Comparison of ENCODE assay signal across 11 cellular contexts in the genomic region with DNA sequence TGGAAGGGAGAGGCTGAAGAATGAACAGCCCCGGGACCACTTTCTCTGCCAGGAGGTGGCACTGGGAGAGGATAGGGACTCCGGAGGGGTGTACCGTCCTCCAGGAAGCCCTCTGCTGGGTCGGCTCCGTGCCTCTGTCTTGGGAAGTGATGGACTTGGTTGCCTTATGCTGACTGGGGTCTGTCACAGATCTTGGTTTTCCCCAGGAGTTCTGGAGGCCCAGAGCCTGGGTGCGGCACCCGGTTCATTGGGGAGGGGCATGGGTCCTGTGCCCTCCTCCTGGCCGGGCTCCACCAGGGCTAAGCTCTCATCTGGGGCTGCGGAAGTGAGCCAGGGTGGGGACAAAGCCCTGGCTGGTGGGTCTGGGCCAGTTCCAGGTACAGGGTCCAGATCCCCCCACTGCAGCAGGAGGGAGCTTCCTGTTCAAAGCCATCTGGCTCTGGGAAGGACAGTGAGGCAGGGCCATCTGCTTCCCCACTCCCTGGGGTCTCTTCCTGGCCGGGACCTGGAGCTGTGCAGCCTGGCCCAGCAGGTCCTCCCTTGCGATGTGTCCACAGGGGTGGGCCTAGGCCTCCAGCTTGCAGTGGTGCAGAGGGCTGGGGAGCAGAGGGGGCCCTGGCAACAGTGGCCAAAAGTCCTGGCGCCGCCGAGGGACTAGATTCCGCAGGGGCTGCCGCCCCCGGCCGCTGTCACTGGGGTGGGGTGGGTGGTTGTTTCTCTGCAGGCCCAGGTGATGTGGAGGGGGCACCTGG. TPM values are rescaled to one million over a fixed set of nuclear protein-coding genes. Genes with fewer than 3 reads are reported as not detected.
DNase-seq lines count a peak whose midpoint lies in the region; ATAC-seq and TF ChIP-seq lines count a peak whose summit lies in the region.
"Had no signal": no experiment of that assay in that cellular context is flagged by ENCODE, and none has a peak within 500 bp of the region (broad histone marks: within the 10 kb centered on the region; RNA-seq: fewer than 3 reads in every experiment).

No MANE protein-coding gene starts in this region.

- intact Hi-C loops in adrenal gland (cut with DNase I) (no loop called here), left ventricle myocardium superior (cut with micrococcal nuclease) (no loop called here)
- intact Hi-C loops in activated T-helper 2 cell treated with anti-CD3 and anti-CD28 coated beads, Interferon-gamma antibody, Interleukin-2, Interleukin-4, amounts not matched to agents 10 μg/mL and 5 μg/mL and 100 μg/mL, durations not matched to agents 14 hours and 24 hours and 36 hours (cut with micrococcal nuclease), result loop anchor here (2.0 to 5.0 kb wide), 2 partner anchors 14 to 128 kb away; a partner anchor contains a TSS

- no peak for TF ChIP-seq POLR2A in adrenal gland (IDR thresholded peaks at IDR 0.05)

- no peaks in the 10 kb centered on the region for H3K9me3 Mint-ChIP-seq in activated T-helper 2 cell treated with anti-CD3 and anti-CD28 coated beads, Interferon-gamma antibody, Interleukin-2, Interleukin-4, amounts not matched to agents 10 μg/mL and 5 μg/mL and 100 μg/mL, durations not matched to agents 14 hours and 24 hours and 36 hours

- H3K4me1 Mint-ChIP-seq in activated T-helper 2 cell treated with anti-CD3 and anti-CD28 coated beads, Interferon-gamma antibody, Interleukin-2, Interleukin-4, amounts not matched to agents 10 μg/mL and 5 μg/mL and 100 μg/mL, durations not matched to agents 14 hours and 24 hours and 36 hours (ENCODE audit: low read depth), result peaks cover 22% of the 10 kb centered on the region
- H3K4me1 Mint-ChIP-seq in T-helper 17 cell, result peaks cover 25% of the 10 kb centered on the region

- no peaks in the 10 kb centered on the region for H3K9me3 ChIP-seq in adrenal gland (replicated peaks in 1 of 3)
- H3K9me3 ChIP-seq in T-helper 17 cell (ENCODE audit: control insufficient read depth, low read length, poor library complexity, severe bottlenecking), result no peaks in the 10 kb centered on the region
- H3K9me3 ChIP-seq: BLaER1 treated with 17β-estradiol and CSF1 and Interleukin-3, amounts not matched to agents 10 nM and 100 nM had no signal

- H3K4me3 Mint-ChIP-seq in activated T-helper 2 cell treated with anti-CD3 and anti-CD28 coated beads, Interferon-gamma antibody, Interleukin-2, Interleukin-4, amounts not matched to agents 10 μg/mL and 5 μg/mL and 100 μg/mL, durations not matched to agents 14 hours and 24 hours and 36 hours (ENCODE audit: low read depth), result no peak overlapping the region
- no peak overlapping the region for H3K4me3 Mint-ChIP-seq in T-helper 17 cell

- H3K27me3 Mint-ChIP-seq in activated T-helper 2 cell treated with anti-CD3 and anti-CD28 coated beads, Interferon-gamma antibody, Interleukin-2, Interleukin-4, amounts not matched to agents 10 μg/mL and 5 μg/mL and 100 μg/mL, durations not matched to agents 14 hours and 24 hours and 36 hours (ENCODE audit: low read depth), result no peaks in the 10 kb centered on the region
- H3K27me3 Mint-ChIP-seq in T-helper 17 cell, result no peaks in the 10 kb centered on the region

- H3K4me3 ChIP-seq in adrenal gland (no peak overlapping the region), skin epidermis (peak overlapping the region in 2 of 7 experiments; percentile 69 to 96)

- DNase-seq in DMS 273 treated with DMSO at 0.1 percent for 48 hours (lab: John Stamatoyannopoulos, UW) (peak; percentile 27), adrenal gland (peak in 1 of 7 donors; percentile 20), left ventricle myocardium superior (peak; percentile 53), T-helper 17 cell (no peak), T-helper 2 cell (no peak)
- DNase-seq in activated T-helper 2 cell treated with anti-CD3 and anti-CD28 coated beads, Interferon-gamma antibody, Interleukin-2, Interleukin-4, amounts not matched to agents 10 μg/mL and 5 μg/mL and 100 μg/mL, durations not matched to agents 14 hours and 24 hours and 36 hours (ENCODE audit: low spot score), result no peak
- DNase-seq: NCI-H1436 treated with DMSO at 0.1 percent for 48 hours, PC-3 had no signal

- H3K36me3 ChIP-seq in adrenal gland (replicated peaks in 1 of 2), result no peaks in the 10 kb centered on the region

- H3K4me1 ChIP-seq in adrenal gland (replicated peaks in 1 of 2), result peaks cover 4 to 30% of the 10 kb centered on the region in 2 donors

- peaks cover 6% of the 10 kb centered on the region for H3K36me3 Mint-ChIP-seq in activated T-helper 2 cell treated with anti-CD3 and anti-CD28 coated beads, Interferon-gamma antibody, Interleukin-2, Interleukin-4, amounts not matched to agents 10 μg/mL and 5 μg/mL and 100 μg/mL, durations not matched to agents 14 hours and 24 hours and 36 hours (ENCODE audit: low read depth)
- H3K36me3 Mint-ChIP-seq in T-helper 17 cell (ENCODE audit: low read depth), result no peaks in the 10 kb centered on the region

- no peak overlapping the region for H3K27ac Mint-ChIP-seq in activated T-helper 2 cell treated with anti-CD3 and anti-CD28 coated beads, Interferon-gamma antibody, Interleukin-2, Interleukin-4, amounts not matched to agents 10 μg/mL and 5 μg/mL and 100 μg/mL, durations not matched to agents 14 hours and 24 hours and 36 hours
- no peak overlapping the region for H3K27ac Mint-ChIP-seq in T-helper 17 cell

- H3K27ac ChIP-seq in adrenal gland, result peak overlapping the region in 3 of 5 donors; percentile 48 to 98 (median 88)
- peak overlapping the region in 18 of 21 experiments; percentile 8 to 97 (median 82) for H3K27ac ChIP-seq in skin epidermis

- no peak for TF ChIP-seq CTCF in adrenal gland (IDR thresholded peaks at IDR 0.05)

- H3K27me3 ChIP-seq in adrenal gland, result no peaks in the 10 kb centered on the region
- H3K27me3 ChIP-seq: BLaER1 treated with 17β-estradiol and CSF1 and Interleukin-3, amounts not matched to agents 10 nM and 100 nM had no signal

- WGBS in adrenal gland, 4 donors, result 70 to 82% (median 78%) methylated on average over 8 to 18 of the region's 18 CpGs

- ATAC-seq in left ventricle myocardium superior (peak; percentile 9), GM21447 (IDR thresholded peaks at IDR 0.05; ENCODE audit: unreplicated experiment) (no peak), T-helper 17 cell (no peak)

RNA-seq across cellular contexts. Expression of a gene that starts 1.1 kb away (rescaled TPM):
- total RNA-seq in adrenal gland (100 to 1,000 TPM in 3 of 8 donors, 10 to 100 TPM in 5; 38.5 to 115 (median 79.1) TPM), left ventricle myocardium superior (42.6 TPM), T-helper 17 cell (10 to 100 TPM; 71.1 to 74.0 TPM)
- 10 to 100 TPM; 28.6 to 98.5 (median 71.4) TPM for polyA plus RNA-seq in adrenal gland
- total RNA-seq in activated T-helper 2 cell treated with anti-CD3 and anti-CD28 coated beads, Interferon-gamma antibody, Interleukin-2, Interleukin-4, amounts not matched to agents 10 μg/mL and 5 μg/mL and 100 μg/mL, durations not matched to agents 14 hours and 24 hours and 36 hours, result 61.3 and 63.2 TPM in 2 replicates

RNA-seq across cellular contexts. Expression of a gene that starts 14.0 kb away (rescaled TPM):
- total RNA-seq in adrenal gland, result 100 to 1,000 TPM in 5 of 8 donors, 10 to 100 TPM in 3; 93.1 to 220 (median 110) TPM
- 10 to 100 TPM; 39.2 to 60.1 (median 56.3) TPM for polyA plus RNA-seq in adrenal gland
- 53.0 TPM for total RNA-seq in left ventricle myocardium superior
- total RNA-seq in activated T-helper 2 cell treated with anti-CD3 and anti-CD28 coated beads, Interferon-gamma antibody, Interleukin-2, Interleukin-4, amounts not matched to agents 10 μg/mL and 5 μg/mL and 100 μg/mL, durations not matched to agents 14 hours and 24 hours and 36 hours, result 89.0 and 96.0 TPM in 2 replicates
- 10 to 100 TPM; 23.4 to 28.8 TPM for total RNA-seq in T-helper 17 cell

Comparison
In these comparisons a context has a peak if more than half of its experiments do, and no peak if none do; other contexts are left out.
1. DNase-seq: peak in DMS 273 treated with DMSO at 0.1 percent for 48 hours (single experiment) and left ventricle myocardium superior (single experiment); none in activated T-helper 2 cell treated with anti-CD3 and anti-CD28 coated beads, Interferon-gamma antibody, Interleukin-2, Interleukin-4, amounts not matched to agents 10 μg/mL and 5 μg/mL and 100 μg/mL, durations not matched to agents 14 hours and 24 hours and 36 hours (single experiment), T-helper 17 cell (0 of 3) and T-helper 2 cell (0 of 5).